ENCODE assay signal across 1 cellular context in the genomic region with DNA sequence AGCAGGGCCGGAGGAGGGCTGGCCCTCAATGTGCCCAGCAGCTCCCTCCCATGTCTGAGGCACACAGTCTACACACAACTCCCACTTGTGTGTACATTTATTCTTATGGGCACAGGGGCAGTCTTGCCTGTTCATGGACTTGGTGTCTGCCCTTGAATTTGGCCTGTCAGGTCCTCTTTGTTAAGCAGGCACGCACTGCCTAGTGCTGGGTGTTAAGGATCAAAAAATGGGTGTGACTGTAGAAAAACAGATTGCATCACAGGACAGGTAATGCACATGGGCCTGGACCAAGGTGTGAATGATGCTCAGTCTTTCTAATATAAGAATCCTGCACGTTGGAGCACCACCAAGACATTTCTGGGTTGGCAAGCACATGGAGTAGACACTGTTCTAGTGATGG.
TF ChIP-seq lines count a peak whose summit lies in the region.

No MANE protein-coding gene starts in this region.

TF ChIP-seq in K562, 482 proteins besides CTCF, POLR2A, EP300 and RAD21:
- TF ChIP-seq, protein P1, sequence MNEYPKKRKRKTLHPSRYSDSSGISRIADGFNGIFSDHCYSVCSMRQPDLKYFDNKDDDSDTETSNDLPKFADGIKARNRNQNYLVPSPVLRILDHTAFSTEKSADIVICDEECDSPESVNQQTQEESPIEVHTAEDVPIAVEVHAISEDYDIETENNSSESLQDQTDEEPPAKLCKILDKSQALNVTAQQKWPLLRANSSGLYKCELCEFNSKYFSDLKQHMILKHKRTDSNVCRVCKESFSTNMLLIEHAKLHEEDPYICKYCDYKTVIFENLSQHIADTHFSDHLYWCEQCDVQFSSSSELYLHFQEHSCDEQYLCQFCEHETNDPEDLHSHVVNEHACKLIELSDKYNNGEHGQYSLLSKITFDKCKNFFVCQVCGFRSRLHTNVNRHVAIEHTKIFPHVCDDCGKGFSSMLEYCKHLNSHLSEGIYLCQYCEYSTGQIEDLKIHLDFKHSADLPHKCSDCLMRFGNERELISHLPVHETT (CRISPR knock-in tag; conservative IDR thresholded peaks at IDR 0.05 in 1 of 2, IDR thresholded peaks at IDR 0.05 in 1 of 2), result no peak
- TF ChIP-seq BRCA1 (IDR thresholded peaks at IDR 0.05) (no peak), BRCA1 (CRISPR knock-in tag; IDR thresholded peaks at IDR 0.05) (no peak), MAFK (IDR thresholded peaks at IDR 0.05; ENCODE audit: low read length) (no peak), ZNF212 (CRISPR knock-in tag; IDR thresholded peaks at IDR 0.05) (no peak), ARID2 (IDR thresholded peaks at IDR 0.05) (no peak), ZNF764 (CRISPR knock-in tag; IDR thresholded peaks at IDR 0.05; ENCODE audit: low read depth) (no peak), TARDBP (IDR thresholded peaks at IDR 0.05) (no peak), TBP (optimal IDR thresholded peaks at IDR 0.05; ENCODE audit: low read depth, low read length) (no peak), DNMT1 (IDR thresholded peaks at IDR 0.05) (no peak), JUND (IDR thresholded peaks at IDR 0.05; ENCODE audit: borderline replicate concordance, low read depth, low read length) (no peak), JUND (tag; IDR thresholded peaks at IDR 0.05; ENCODE audit: borderline replicate concordance, low read depth, low read length) (no peak), ZNF778 (CRISPR knock-in tag; IDR thresholded peaks at IDR 0.05) (no peak), ZNF3 (CRISPR knock-in tag; IDR thresholded peaks at IDR 0.05) (no peak), NR4A1 (CRISPR knock-in tag; IDR thresholded peaks at IDR 0.05) (no peak), NR4A1 (tag; IDR thresholded peaks at IDR 0.05) (no peak), RBM34 (IDR thresholded peaks at IDR 0.05; ENCODE audit: borderline replicate concordance, insufficient read depth, low read length) (no peak)
TF ChIP-seq in K562: peak in this region for 0.
